In the genomic region with DNA sequence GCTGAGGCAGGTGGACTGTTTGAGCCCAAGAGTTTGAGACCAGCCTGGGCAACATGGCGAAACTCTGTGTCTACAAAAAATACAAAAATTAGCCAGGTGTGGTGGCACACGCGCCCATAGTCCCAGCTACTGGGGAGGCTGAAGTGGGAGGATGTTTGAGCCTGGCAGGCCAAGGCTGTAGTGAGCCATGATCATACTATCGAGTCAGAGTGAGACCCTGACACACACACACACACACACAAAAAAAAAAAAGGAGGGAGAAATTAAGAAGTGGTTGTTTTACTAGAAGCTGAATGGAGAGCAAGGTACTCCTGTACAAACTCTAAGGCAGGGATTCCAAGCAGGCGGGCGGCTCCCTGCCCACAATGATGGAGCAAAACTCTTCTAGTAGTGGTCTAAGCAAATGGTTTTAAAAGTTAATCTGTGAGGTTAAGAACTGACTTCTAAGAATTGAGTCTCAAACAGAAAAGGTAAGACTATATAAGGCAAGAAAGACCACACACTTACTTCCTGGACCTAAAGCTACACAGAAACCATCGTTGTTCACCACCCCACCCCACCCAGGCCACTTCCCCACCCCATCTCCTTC, we compare ENCODE assay signal across 9 cellular contexts. TPM values are rescaled to one million over a fixed set of nuclear protein-coding genes. Genes with fewer than 3 reads are reported as not detected.
DNase-seq lines count a peak whose midpoint lies in the region; ATAC-seq and TF ChIP-seq lines count a peak whose summit lies in the region.
"Had no signal": no experiment of that assay in that cellular context is flagged by ENCODE, and none has a peak within 500 bp of the region (broad histone marks: within the 10 kb centered on the region; RNA-seq: fewer than 3 reads in every experiment).

No MANE protein-coding gene starts in this region.

- ATAC-seq in GM21737 (IDR thresholded peaks at IDR 0.05; ENCODE audit: unreplicated experiment) (peak; percentile 21), PC-3 (no peak)

- H3K36me3 Mint-ChIP-seq in activated CD4-positive, alpha-beta T cell treated with anti-CD3 and anti-CD28 coated beads, Interleukin-2, amount 10 ng/mL, durations not matched to agents 24 days and 14 days (ENCODE audit: low read depth), result peaks cover 26% of the 10 kb centered on the region

- H3K79me2 ChIP-seq in PC-3 (ENCODE audit: low read length), result no peaks in the 10 kb centered on the region

- H3F3A ChIP-seq in PC-3 (ENCODE audit: low read length, unreplicated experiment), result no peaks in the 10 kb centered on the region

- H3K27ac ChIP-seq in muscle layer of colon (ENCODE audit: low read depth, low read length) (peak overlapping the region; percentile 32), PC-3 (ENCODE audit: low read length) (no peak overlapping the region)
- H3K27ac ChIP-seq: SK-N-MC had no signal

- H3K27ac Mint-ChIP-seq in activated CD4-positive, alpha-beta T cell treated with anti-CD3 and anti-CD28 coated beads, Interleukin-2, amount 10 ng/mL, durations not matched to agents 24 days and 14 days, result peak overlapping the region; percentile 91

- no peak for TF ChIP-seq CTCF in PC-3 (conservative IDR thresholded peaks at IDR 0.05; ENCODE audit: low read depth, low read length)

- H3K9ac ChIP-seq in muscle layer of colon (ENCODE audit: low read length), result no peak overlapping the region
- H3K9ac ChIP-seq in PC-3 (ENCODE audit: low read length), result no peak overlapping the region

- H3K4me3 ChIP-seq in muscle layer of colon (ENCODE audit: low read depth in 1 of 2, low read length in 2 of 2), result no peak overlapping the region
- H3K4me3 ChIP-seq in PC-3 (ENCODE audit: low read length), result no peak overlapping the region
- H3K4me3 ChIP-seq: SK-N-MC had no signal

- CTCF ChIA-PET in PC-3 (lab: Charles Lee), result no interaction called here

- no peaks in the 10 kb centered on the region for H3K27me3 Mint-ChIP-seq in activated CD4-positive, alpha-beta T cell treated with anti-CD3 and anti-CD28 coated beads, Interleukin-2, amount 10 ng/mL, durations not matched to agents 24 days and 14 days

- BruUV-seq in PC-3 (replicated peaks; lab: Mats Ljungman, UMichigan), result no TSS peak

- H3K27me3 ChIP-seq in muscle layer of colon (ENCODE audit: control insufficient read depth in 1 of 2, insufficient read depth in 2 of 2, low read length in 2 of 2), result no peaks in the 10 kb centered on the region
- H3K27me3 ChIP-seq in PC-3 (ENCODE audit: low read length), result no peaks in the 10 kb centered on the region

- H2AFZ ChIP-seq in PC-3 (ENCODE audit: low read length), result no peak overlapping the region

- H4K20me1 ChIP-seq in PC-3 (ENCODE audit: low read length), result 0 out of 2 replicates have a peak, but pooled peaks cover 4% of the 10 kb centered on the region

- H3K36me3 ChIP-seq in muscle layer of colon (ENCODE audit: insufficient read depth, low read length) (no peaks in the 10 kb centered on the region), PC-3 (ENCODE audit: low read depth, low read length) (no peaks in the 10 kb centered on the region)

- no peaks in the 10 kb centered on the region for H3K9me2 ChIP-seq in PC-3 (replicated peaks; ENCODE audit: low read length)

- no peak overlapping the region for H3K4me2 ChIP-seq in PC-3 (ENCODE audit: low read length)

- peaks cover 63% of the 10 kb centered on the region for H3K4me1 Mint-ChIP-seq in activated CD4-positive, alpha-beta T cell treated with anti-CD3 and anti-CD28 coated beads, Interleukin-2, amount 10 ng/mL, durations not matched to agents 24 days and 14 days

- intact Hi-C loops in activated CD4-positive, alpha-beta T cell treated with anti-CD3 and anti-CD28 coated beads, Interleukin-2, amount 10 ng/mL, durations not matched to agents 24 days and 14 days (cut with micrococcal nuclease), result loop anchor here (1.0 to 10.0 kb wide), 11 partner anchors 11 to 1763 kb away; partner anchors contain the start of gene PGAP1
- intact Hi-C loops in PC-3 (cut with micrococcal nuclease), result loop anchor here (10.0 kb wide), 2 partner anchors 173 to 293 kb away; no protein-coding TSS in a partner anchor

- no peaks in the 10 kb centered on the region for H3K9me3 Mint-ChIP-seq in activated CD4-positive, alpha-beta T cell treated with anti-CD3 and anti-CD28 coated beads, Interleukin-2, amount 10 ng/mL, durations not matched to agents 24 days and 14 days

- DNase-seq in GF-D8 (lab: John Stamatoyannopoulos, UW) (peak; percentile 38), RKO (ENCODE audit: low spot score) (no peak), midbrain (lab: John Stamatoyannopoulos, UW) (no peak), HPDE6-E6E7 (ENCODE audit: extremely low spot score) (no peak), PC-3 (no peak)
- peak; percentile 89 for DNase-seq in activated CD4-positive, alpha-beta T cell treated with anti-CD3 and anti-CD28 coated beads, Interleukin-2, amount 10 ng/mL, durations not matched to agents 24 days and 14 days

- POLR2A ChIA-PET in PC-3 (lab: Charles Lee; ENCODE audit: unreplicated experiment), result no interaction called here

- H3K4me3 Mint-ChIP-seq in activated CD4-positive, alpha-beta T cell treated with anti-CD3 and anti-CD28 coated beads, Interleukin-2, amount 10 ng/mL, durations not matched to agents 24 days and 14 days, result peak overlapping the region; percentile 90

- peaks cover 24% of the 10 kb centered on the region for H3K4me1 ChIP-seq in muscle layer of colon (ENCODE audit: insufficient read depth, low read length)
- H3K4me1 ChIP-seq in PC-3 (ENCODE audit: insufficient read depth, low read length), result peaks cover 48% of the 10 kb centered on the region

- H3K9me3 ChIP-seq in muscle layer of colon (ENCODE audit: low read length) (no peaks in the 10 kb centered on the region), PC-3 (ENCODE audit: low read length) (no peaks in the 10 kb centered on the region)

RNA-seq across cellular contexts. Expression of gene ANKRD44, which starts 2.6 kb away (rescaled TPM):
- 130 and 147 TPM in 2 replicates for total RNA-seq in activated CD4-positive, alpha-beta T cell treated with anti-CD3 and anti-CD28 coated beads, Interleukin-2, amount 10 ng/mL, durations not matched to agents 24 days and 14 days
- 2.4 and 28.7 TPM in 2 replicates for total RNA-seq in PC-3 (2014; rRNA removed)

Comparison
In these comparisons a context has a peak if more than half of its experiments do, and no peak if none do; other contexts are left out.
1. DNase-seq: peak in GF-D8 (single experiment) and activated CD4-positive, alpha-beta T cell treated with anti-CD3 and anti-CD28 coated beads, Interleukin-2, amount 10 ng/mL, durations not matched to agents 24 days and 14 days (single experiment); none in RKO (single experiment), midbrain (single experiment), HPDE6-E6E7 (single experiment) and PC-3 (single experiment).